11 cellular contexts compared by ENCODE assay signal in the genomic region with DNA sequence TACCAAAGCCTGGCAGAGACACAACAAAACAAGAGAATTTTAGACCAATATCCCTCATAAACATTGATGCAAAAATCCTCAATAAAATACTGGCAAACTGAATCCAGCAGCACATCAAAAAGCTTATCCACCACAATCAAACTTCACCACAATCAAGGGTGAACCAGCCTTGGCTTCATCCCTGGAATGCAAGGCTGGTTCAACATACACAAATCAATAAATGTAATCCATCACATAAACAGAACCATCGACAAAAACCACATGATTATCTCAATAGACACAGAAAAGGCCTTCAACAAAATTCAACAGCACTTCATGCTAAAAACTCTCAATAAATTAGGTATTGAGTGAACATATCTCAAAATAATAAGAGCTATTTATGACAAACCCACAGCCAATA. TPM values are rescaled to one million over a fixed set of nuclear protein-coding genes. Genes with fewer than 3 reads are reported as not detected.
"Had no signal": no experiment of that assay in that cellular context is flagged by ENCODE, and none has a peak within 500 bp of the region (broad histone marks: within the 10 kb centered on the region; RNA-seq: fewer than 3 reads in every experiment).

No MANE protein-coding gene starts in this region.

RNA-seq across cellular contexts. Expression of a gene that starts 12.0 kb away (rescaled TPM):
- total RNA-seq: OCI-LY7, PC-3, PC-9, Peyer's patch, Right ventricle myocardium inferior, Right ventricle myocardium superior, RPMI7951, SJCRH30, SJSA1, SK-MEL-5 had no signal
- polyA plus RNA-seq: SK-N-SH had no signal

RNA-seq across cellular contexts. Expression of a gene that starts 14.0 kb away (rescaled TPM):
- total RNA-seq: OCI-LY7, PC-3, PC-9, Peyer's patch, Right ventricle myocardium inferior, Right ventricle myocardium superior, RPMI7951, SJCRH30, SJSA1, SK-MEL-5 had no signal
- polyA plus RNA-seq: SK-N-SH had no signal
